In the genomic region with DNA sequence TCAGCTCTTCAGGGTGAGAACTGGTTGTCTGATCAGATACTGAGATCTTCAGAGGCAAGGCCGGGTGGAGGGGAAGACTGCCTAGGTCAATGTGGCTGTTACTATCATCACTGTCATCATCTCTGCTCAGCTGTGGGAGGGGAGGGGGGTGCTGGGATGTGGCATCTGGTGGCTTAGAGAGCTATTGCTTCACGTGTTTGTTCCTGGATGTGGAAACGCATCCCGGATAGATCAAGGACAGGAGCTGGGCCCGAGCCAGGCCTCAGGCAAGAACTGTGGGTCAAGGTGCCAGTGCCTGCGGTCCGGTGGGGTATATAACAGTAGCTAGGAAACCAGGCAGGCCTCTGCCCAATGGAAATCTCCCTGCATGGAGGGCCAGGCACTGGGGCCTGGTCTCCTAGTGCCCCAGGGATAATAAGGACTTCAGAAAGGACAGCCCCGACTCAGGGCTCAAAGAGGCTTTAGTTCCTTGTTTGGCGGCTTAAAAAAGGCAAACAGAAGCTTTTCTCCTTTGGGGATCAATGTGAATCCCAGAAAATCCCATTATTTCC, we compare ENCODE assay signal across 1 cellular context.
TF ChIP-seq lines count a peak whose summit lies in the region.

No MANE protein-coding gene starts in this region.

TF ChIP-seq in HepG2, 621 proteins besides CTCF, POLR2A, EP300 and RAD21 (continued from another document and continues in another):
- TF ChIP-seq, protein P1, sequence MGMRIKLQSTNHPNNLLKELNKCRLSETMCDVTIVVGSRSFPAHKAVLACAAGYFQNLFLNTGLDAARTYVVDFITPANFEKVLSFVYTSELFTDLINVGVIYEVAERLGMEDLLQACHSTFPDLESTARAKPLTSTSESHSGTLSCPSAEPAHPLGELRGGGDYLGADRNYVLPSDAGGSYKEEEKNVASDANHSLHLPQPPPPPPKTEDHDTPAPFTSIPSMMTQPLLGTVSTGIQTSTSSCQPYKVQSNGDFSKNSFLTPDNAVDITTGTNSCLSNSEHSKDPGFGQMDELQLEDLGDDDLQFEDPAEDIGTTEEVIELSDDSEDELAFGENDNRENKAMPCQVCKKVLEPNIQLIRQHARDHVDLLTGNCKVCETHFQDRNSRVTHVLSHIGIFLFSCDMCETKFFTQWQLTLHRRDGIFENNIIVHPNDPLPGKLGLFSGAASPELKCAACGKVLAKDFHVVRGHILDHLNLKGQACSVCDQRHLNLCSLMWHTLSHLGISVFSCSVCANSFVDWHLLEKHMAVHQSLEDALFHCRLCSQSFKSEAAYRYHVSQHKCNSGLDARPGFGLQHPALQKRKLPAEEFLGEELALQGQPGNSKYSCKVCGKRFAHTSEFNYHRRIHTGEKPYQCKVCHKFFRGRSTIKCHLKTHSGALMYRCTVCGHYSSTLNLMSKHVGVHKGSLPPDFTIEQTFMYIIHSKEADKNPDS (CRISPR knock-in tag; IDR thresholded peaks at IDR 0.05): no peak
- no peak for TF ChIP-seq ZNF558 (CRISPR knock-in tag; IDR thresholded peaks at IDR 0.05; ENCODE audit: borderline replicate concordance)
- TF ChIP-seq SP140L (CRISPR knock-in tag; IDR thresholded peaks at IDR 0.05; ENCODE audit: borderline replicate concordance): 0 out of 2 replicates have a peak, but pooled peaks have one; percentile 55
- TF ChIP-seq ZNF501 (CRISPR knock-in tag; IDR thresholded peaks at IDR 0.05): no peak
- TF ChIP-seq RFX5 (IDR thresholded peaks at IDR 0.05; ENCODE audit: low read depth, low read length): no peak
- TF ChIP-seq FOXK2 (IDR thresholded peaks at IDR 0.05): no peak
- no peak for TF ChIP-seq SMARCC2 (IDR thresholded peaks at IDR 0.05)
- TF ChIP-seq ZBTB40 (IDR thresholded peaks at IDR 0.05): no peak
- no peak for TF ChIP-seq ZBTB40 (CRISPR knock-in tag; IDR thresholded peaks at IDR 0.05)
- TF ChIP-seq ZNF441 (CRISPR knock-in tag; IDR thresholded peaks at IDR 0.05; ENCODE audit: borderline replicate concordance): no peak
- TF ChIP-seq ZNF33A (CRISPR knock-in tag; IDR thresholded peaks at IDR 0.05; ENCODE audit: borderline replicate concordance): no peak
- no peak for TF ChIP-seq ZNF605 (CRISPR knock-in tag; IDR thresholded peaks at IDR 0.05)
- TF ChIP-seq, protein P2, sequence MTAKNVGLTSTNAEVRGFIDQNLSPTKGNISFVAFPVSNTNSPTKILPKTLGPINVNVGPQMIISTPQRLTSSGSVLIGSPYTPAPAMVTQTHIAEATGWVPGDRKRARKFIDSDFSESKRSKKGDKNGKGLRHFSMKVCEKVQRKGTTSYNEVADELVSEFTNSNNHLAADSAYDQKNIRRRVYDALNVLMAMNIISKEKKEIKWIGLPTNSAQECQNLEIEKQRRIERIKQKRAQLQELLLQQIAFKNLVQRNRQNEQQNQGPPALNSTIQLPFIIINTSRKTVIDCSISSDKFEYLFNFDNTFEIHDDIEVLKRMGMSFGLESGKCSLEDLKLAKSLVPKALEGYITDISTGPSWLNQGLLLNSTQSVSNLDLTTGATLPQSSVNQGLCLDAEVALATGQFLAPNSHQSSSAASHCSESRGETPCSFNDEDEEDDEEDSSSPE (CRISPR knock-in tag; IDR thresholded peaks at IDR 0.05): peak; percentile 49; the same call in 1 of the 2 replicates
- TF ChIP-seq ATF7-NPFF (CRISPR knock-in tag; IDR thresholded peaks at IDR 0.05; ENCODE audit: low read depth): no peak; the same call in 1 of the 2 replicates
- TF ChIP-seq ZNF780A (CRISPR knock-in tag; IDR thresholded peaks at IDR 0.05): 0 out of 2 replicates have a peak, but pooled peaks have one; percentile 0
- peak; percentile 79; the same call in 1 of the 2 replicates for TF ChIP-seq BORCS8-MEF2B (CRISPR knock-in tag; IDR thresholded peaks at IDR 0.05)
- TF ChIP-seq ZNF530 (CRISPR knock-in tag; IDR thresholded peaks at IDR 0.05; ENCODE audit: low read depth): no peak
- no peak for TF ChIP-seq ONECUT2 (CRISPR knock-in tag; IDR thresholded peaks at IDR 0.05)
- TF ChIP-seq ZNF138 (CRISPR knock-in tag; IDR thresholded peaks at IDR 0.05; ENCODE audit: low read depth): no peak
- TF ChIP-seq ZNF746 (CRISPR knock-in tag; IDR thresholded peaks at IDR 0.05): peak; percentile 88
- TF ChIP-seq HMGA1 (CRISPR knock-in tag; conservative IDR thresholded peaks at IDR 0.05): no peak
- TF ChIP-seq NR0B2 (CRISPR knock-in tag; IDR thresholded peaks at IDR 0.05): no peak
- TF ChIP-seq RFXANK (CRISPR knock-in tag; IDR thresholded peaks at IDR 0.05): 0 out of 2 replicates have a peak, but pooled peaks have one; percentile 51
- TF ChIP-seq ELF3 (CRISPR knock-in tag; IDR thresholded peaks at IDR 0.05): peak; percentile 46
- no peak for TF ChIP-seq REXO4 (CRISPR knock-in tag; IDR thresholded peaks at IDR 0.05; ENCODE audit: borderline replicate concordance)
- TF ChIP-seq, protein P3, sequence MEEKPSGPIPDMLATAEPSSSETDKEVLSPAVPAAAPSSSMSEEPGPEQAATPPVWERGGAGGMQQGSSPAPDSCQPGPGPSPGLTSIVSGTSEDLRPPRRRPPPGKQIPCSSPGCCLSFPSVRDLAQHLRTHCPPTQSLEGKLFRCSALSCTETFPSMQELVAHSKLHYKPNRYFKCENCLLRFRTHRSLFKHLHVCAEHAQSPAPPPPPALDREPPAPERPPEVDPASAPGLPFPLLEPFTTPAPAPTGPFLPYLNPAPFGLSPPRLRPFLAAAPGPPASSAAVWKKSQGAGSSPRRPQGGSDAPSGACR (CRISPR knock-in tag; IDR thresholded peaks at IDR 0.05): 0 out of 2 replicates have a peak, but pooled peaks have one; percentile 52
- no peak for TF ChIP-seq TEAD2 (CRISPR knock-in tag; IDR thresholded peaks at IDR 0.05)
- TF ChIP-seq ZFX (CRISPR knock-in tag; IDR thresholded peaks at IDR 0.05; ENCODE audit: low read depth): peak; percentile 89
- TF ChIP-seq, protein P4, sequence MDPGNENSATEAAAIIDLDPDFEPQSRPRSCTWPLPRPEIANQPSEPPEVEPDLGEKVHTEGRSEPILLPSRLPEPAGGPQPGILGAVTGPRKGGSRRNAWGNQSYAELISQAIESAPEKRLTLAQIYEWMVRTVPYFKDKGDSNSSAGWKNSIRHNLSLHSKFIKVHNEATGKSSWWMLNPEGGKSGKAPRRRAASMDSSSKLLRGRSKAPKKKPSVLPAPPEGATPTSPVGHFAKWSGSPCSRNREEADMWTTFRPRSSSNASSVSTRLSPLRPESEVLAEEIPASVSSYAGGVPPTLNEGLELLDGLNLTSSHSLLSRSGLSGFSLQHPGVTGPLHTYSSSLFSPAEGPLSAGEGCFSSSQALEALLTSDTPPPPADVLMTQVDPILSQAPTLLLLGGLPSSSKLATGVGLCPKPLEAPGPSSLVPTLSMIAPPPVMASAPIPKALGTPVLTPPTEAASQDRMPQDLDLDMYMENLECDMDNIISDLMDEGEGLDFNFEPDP (CRISPR knock-in tag; conservative IDR thresholded peaks at IDR 0.05): no peak
- TF ChIP-seq ZXDC (CRISPR knock-in tag; IDR thresholded peaks at IDR 0.05): 0 out of 2 replicates have a peak, but pooled peaks have one; percentile 33
- no peak for TF ChIP-seq SAFB2 (CRISPR knock-in tag; IDR thresholded peaks at IDR 0.05; ENCODE audit: borderline replicate concordance, low read depth)
- TF ChIP-seq SMAD3 (CRISPR knock-in tag; IDR thresholded peaks at IDR 0.05): peak; percentile 77; the same call in 1 of the 2 replicates
- TF ChIP-seq ZIK1 (CRISPR knock-in tag; IDR thresholded peaks at IDR 0.05; ENCODE audit: borderline replicate concordance, low read depth): no peak
- TF ChIP-seq ZNF878 (CRISPR knock-in tag; IDR thresholded peaks at IDR 0.05): no peak
- no peak for TF ChIP-seq ZNF225 (CRISPR knock-in tag; IDR thresholded peaks at IDR 0.05)
- no peak for TF ChIP-seq THAP7 (CRISPR knock-in tag; IDR thresholded peaks at IDR 0.05)
- TF ChIP-seq ZSCAN21 (CRISPR knock-in tag; IDR thresholded peaks at IDR 0.05; ENCODE audit: borderline replicate concordance): no peak
- TF ChIP-seq KLF15 (CRISPR knock-in tag; IDR thresholded peaks at IDR 0.05; ENCODE audit: borderline replicate concordance): no peak
- no peak for TF ChIP-seq BRCA1 (CRISPR knock-in tag; IDR thresholded peaks at IDR 0.05)
- TF ChIP-seq HES4 (CRISPR knock-in tag; IDR thresholded peaks at IDR 0.05; ENCODE audit: borderline replicate concordance): no peak
- TF ChIP-seq RARA (CRISPR knock-in tag; IDR thresholded peaks at IDR 0.05): peak; percentile 81
- TF ChIP-seq RBM39 (IDR thresholded peaks at IDR 0.05; ENCODE audit: low read depth, low read length, poor library complexity, severe bottlenecking): no peak
- TF ChIP-seq ZNF160 (CRISPR knock-in tag; IDR thresholded peaks at IDR 0.05): no peak
- TF ChIP-seq ZNF34 (CRISPR knock-in tag; IDR thresholded peaks at IDR 0.05; ENCODE audit: borderline replicate concordance): no peak
- no peak for TF ChIP-seq DNMT1 (CRISPR knock-in tag; IDR thresholded peaks at IDR 0.05)
- no peak for TF ChIP-seq ZNF557 (CRISPR knock-in tag; IDR thresholded peaks at IDR 0.05)
- TF ChIP-seq TGIF2 (CRISPR knock-in tag; IDR thresholded peaks at IDR 0.05): no peak
- TF ChIP-seq ZNF546 (CRISPR knock-in tag; conservative IDR thresholded peaks at IDR 0.05): no peak
